9 cellular contexts compared by ENCODE assay signal in genomic region chr11:35166369-35167360, GRCh38. TPM values are rescaled to one million over a fixed set of nuclear protein-coding genes. Genes with fewer than 3 reads are reported as not detected.
A peak's percentile ranks its signal among the peaks of the same experiment; 100 is the strongest.
DNase-seq lines count a peak whose midpoint lies in the region; ATAC-seq lines count a peak whose summit lies in the region.
"Had no signal": no experiment of that assay in that cellular context is flagged by ENCODE, and none has a peak within 500 bp of the region (broad histone marks: within the 10 kb centered on the region; RNA-seq: fewer than 3 reads in every experiment).

No MANE protein-coding gene starts in this region.

- peak overlapping the region; percentile 48 for H3K27ac ChIP-seq in right cardiac atrium (ENCODE audit: low read length)
- H3K27ac ChIP-seq: 22Rv1 had no signal

- H3K4me3 ChIP-seq in right cardiac atrium (ENCODE audit: low read length) = no peak overlapping the region

- H3K4me3 Mint-ChIP-seq in activated naive CD4-positive, alpha-beta T cell treated with anti-CD3 and anti-CD28 coated beads, Interleukin-2, amount 10 ng/mL, durations not matched to agents 7 days and 5 days = peak overlapping the region; percentile 57

- CTCF ChIA-PET in activated naive CD4-positive, alpha-beta T cell treated with anti-CD3 and anti-CD28 coated beads, Interleukin-2, amount 10 ng/mL, durations not matched to agents 7 days and 5 days (lab: Charles Lee) = interaction anchor here (0.8 to 9.6 kb wide), 13 partner anchors 8 to 227 kb away, joined by 3 to 95 read pairs (median 5); partner anchors contain the start of gene CD44

- H3K27me3 ChIP-seq in right cardiac atrium (ENCODE audit: control insufficient read depth, insufficient read depth) = no peaks in the 10 kb centered on the region

- peaks cover 14% of the 10 kb centered on the region for H3K4me1 ChIP-seq in right cardiac atrium (ENCODE audit: control insufficient read depth, insufficient read depth, low read length)

- H3K36me3 Mint-ChIP-seq in activated naive CD4-positive, alpha-beta T cell treated with anti-CD3 and anti-CD28 coated beads, Interleukin-2, amount 10 ng/mL, durations not matched to agents 7 days and 5 days = peaks cover 74% of the 10 kb centered on the region

- ATAC-seq in HG03280 (IDR thresholded peaks at IDR 0.05; ENCODE audit: unreplicated experiment) (peak; percentile 5), right cardiac atrium (peak in 1 of 2 donors; percentile 40)
- peak; percentile 40 for ATAC-seq in stimulated activated naive CD8-positive, alpha-beta T cell treated with anti-CD3 and anti-CD28 coated beads, Interleukin-15, Interleukin-2, amounts not matched to agents 100 U/mL and 50 U/mL, for 24 hours

- 81% methylated on average over 11 of the region's 11 CpGs for WGBS in right cardiac atrium

- intact Hi-C loops in right cardiac atrium (cut with DNase I) = no loop called here

- no peaks in the 10 kb centered on the region for H3K9me3 ChIP-seq in right cardiac atrium (ENCODE audit: control insufficient read depth, low read length)

- H3K27me3 Mint-ChIP-seq in activated naive CD4-positive, alpha-beta T cell treated with anti-CD3 and anti-CD28 coated beads, Interleukin-2, amount 10 ng/mL, durations not matched to agents 7 days and 5 days = no peaks in the 10 kb centered on the region

- peaks cover 100% of the 10 kb centered on the region for H3K4me1 Mint-ChIP-seq in activated naive CD4-positive, alpha-beta T cell treated with anti-CD3 and anti-CD28 coated beads, Interleukin-2, amount 10 ng/mL, durations not matched to agents 7 days and 5 days

- no peaks in the 10 kb centered on the region for H3K9me3 Mint-ChIP-seq in activated naive CD4-positive, alpha-beta T cell treated with anti-CD3 and anti-CD28 coated beads, Interleukin-2, amount 10 ng/mL, durations not matched to agents 7 days and 5 days

- peak; percentile 24 for DNase-seq in NK-92 treated with Interleukin-12 subunit alpha and Interleukin-12 subunit beta, amount 100 ng/mL, for 24 hours (lab: John Stamatoyannopoulos, UW)
- DNase-seq in NK-92 (lab: John Stamatoyannopoulos, UW; ENCODE audit: unreplicated experiment) (no peak), right cardiac atrium (peak in 2 of 3 donors; percentile 23 to 50), DMS153 treated with DMSO at 0.1 percent for 48 hours (lab: John Stamatoyannopoulos, UW; ENCODE audit: unreplicated experiment) (no peak), cerebellum (ENCODE audit: low spot score) (no peak)
- peak; percentile 46 for DNase-seq in activated naive CD4-positive, alpha-beta T cell treated with anti-CD3 and anti-CD28 coated beads, Interleukin-2, amount 10 ng/mL, durations not matched to agents 7 days and 5 days
- DNase-seq in stimulated activated naive CD8-positive, alpha-beta T cell treated with anti-CD3 and anti-CD28 coated beads, Interleukin-15, Interleukin-2, amounts not matched to agents 100 U/mL and 50 U/mL, for 24 hours = peak; percentile 52

- H3K27ac Mint-ChIP-seq in activated naive CD4-positive, alpha-beta T cell treated with anti-CD3 and anti-CD28 coated beads, Interleukin-2, amount 10 ng/mL, durations not matched to agents 7 days and 5 days = peak overlapping the region; percentile 99

RNA-seq across cellular contexts. Expression of gene CD44, which starts 27.7 kb away (rescaled TPM):
- total RNA-seq in right cardiac atrium = 10 to 100 TPM; 20.9 to 50.7 (median 40.9) TPM
- polyA plus RNA-seq in right cardiac atrium = 7.5 TPM
- 6.0 TPM for total RNA-seq in cerebellum

Comparison
In these comparisons a context has a peak if more than half of its experiments do, and no peak if none do; other contexts are left out.
1. DNase-seq: peak in NK-92 treated with Interleukin-12 subunit alpha and Interleukin-12 subunit beta, amount 100 ng/mL, for 24 hours (single experiment), activated naive CD4-positive, alpha-beta T cell treated with anti-CD3 and anti-CD28 coated beads, Interleukin-2, amount 10 ng/mL, durations not matched to agents 7 days and 5 days (single experiment), right cardiac atrium (2 of 3) and stimulated activated naive CD8-positive, alpha-beta T cell treated with anti-CD3 and anti-CD28 coated beads, Interleukin-15, Interleukin-2, amounts not matched to agents 100 U/mL and 50 U/mL, for 24 hours (single experiment); none in NK-92 (single experiment), DMS153 treated with DMSO at 0.1 percent for 48 hours (single experiment) and cerebellum (single experiment).